ENCODE assay signal across 8 cellular contexts in genomic region chr13:27339299-27339698, GRCh38.
DNase-seq lines count a peak whose midpoint lies in the region; ATAC-seq and TF ChIP-seq lines count a peak whose summit lies in the region.

No MANE protein-coding gene starts in this region.

- H3K56ac ChIP-seq in IMR-90 (ENCODE audit: extremely low read depth, insufficient read depth, low read length), result no peak overlapping the region

- no peak overlapping the region for H2AK9ac ChIP-seq in IMR-90 (replicated peaks; ENCODE audit: low read depth, low read length, poor library complexity)

- CTCF ChIA-PET in IMR-90 (lab: Yijun Ruan, JAX), result interaction anchor here (0.6 to 1.6 kb wide), 10 partner anchors 9 to 392 kb away, joined by 3 to 11 read pairs (median 4); no protein-coding TSS in a partner anchor

- DNase-seq in stimulated activated naive CD4-positive, alpha-beta T cell (lab: John Stamatoyannopoulos, UW), result peak in 5 of 6 experiments; percentile 6 to 46 (median 39)
- DNase-seq in stimulated activated naive CD4-positive, alpha-beta T cell treated with Interleukin-2 at 50 U/mL for 16 hours (lab: John Stamatoyannopoulos, UW), result no peak
- peak; percentile 42 for DNase-seq in IMR-90
- DNase-seq in SW480 (ENCODE audit: low spot score), result peak; percentile 75
- DNase-seq in central memory CD8-positive, alpha-beta T cell (ENCODE audit: low spot score in 2 of 2), result no peak
- DNase-seq in neural progenitor cell (ENCODE audit: low spot score), result peak; percentile 63
- DNase-seq in COLO829 (ENCODE audit: low spot score), result no peak
- no peak for DNase-seq in DMS153 (lab: John Stamatoyannopoulos, UW)

- H4K20me1 ChIP-seq in IMR-90 (ENCODE audit: insufficient read depth, low read length) (no peaks in the 10 kb centered on the region), neural progenitor cell (ENCODE audit: low read depth) (no peaks in the 10 kb centered on the region)

- H3K4me3 ChIP-seq in IMR-90 (ENCODE audit: insufficient read depth, low read depth, low read length) (no peak overlapping the region), neural progenitor cell (no peak overlapping the region)

- no peaks in the 10 kb centered on the region for H3K79me2 ChIP-seq in neural progenitor cell (ENCODE audit: low read depth)

- H2BK20ac ChIP-seq in IMR-90 (ENCODE audit: low read depth, low read length), result no peak overlapping the region

- H2BK120ac ChIP-seq in IMR-90 (ENCODE audit: low read depth, low read length), result no peak overlapping the region

- no peak overlapping the region for H3K4me3 Mint-ChIP-seq in central memory CD8-positive, alpha-beta T cell
- no peak overlapping the region for H3K4me3 Mint-ChIP-seq in neural progenitor cell

- H2AFZ ChIP-seq in IMR-90 (replicated peaks; ENCODE audit: low read length, poor library complexity) (no peak overlapping the region), neural progenitor cell (replicated peaks) (no peak overlapping the region)

- no peak overlapping the region for H3K14ac ChIP-seq in IMR-90 (replicated peaks; ENCODE audit: low read depth, low read length)

- H3K36me3 ChIP-seq in IMR-90 (ENCODE audit: control insufficient read depth, insufficient read depth, low read length), result no peaks in the 10 kb centered on the region
- H3K36me3 ChIP-seq in neural progenitor cell, result no peaks in the 10 kb centered on the region

- no peaks in the 10 kb centered on the region for H3K9me3 ChIP-seq in IMR-90 (ENCODE audit: control insufficient read depth, insufficient read depth, low read length)
- H3K9me3 ChIP-seq in neural progenitor cell (ENCODE audit: low read depth), result no peaks in the 10 kb centered on the region

- no peak overlapping the region for H3K4ac ChIP-seq in IMR-90 (ENCODE audit: low read depth, low read length)

- no peaks in the 10 kb centered on the region for H3K79me1 ChIP-seq in IMR-90 (ENCODE audit: low read depth in 1 of 2, low read length in 2 of 2)

- H3K9ac ChIP-seq in IMR-90 (ENCODE audit: low read depth, low read length) (no peak overlapping the region), neural progenitor cell (no peak overlapping the region)

- dilution Hi-C loops in IMR-90 (cut with HindIII; ENCODE audit: low sequenced_read_pairs, unreplicated experiment), result no loop called here

- peak; percentile 28; the same call in 1 of the 2 replicates for ATAC-seq in IMR-90 (ENCODE audit: low read depth)
- ATAC-seq in central memory CD8-positive, alpha-beta T cell (replicated peaks; ENCODE audit: extremely low read depth, poor library complexity, severe bottlenecking), result peak; percentile 60

- H2BK5ac ChIP-seq in IMR-90 (ENCODE audit: low read depth, low read length, poor library complexity, severe bottlenecking), result no peak overlapping the region

- H3K18ac ChIP-seq in IMR-90 (ENCODE audit: low read depth, low read length), result no peak overlapping the region

- TF ChIP-seq CTCF in IMR-90 (conservative IDR thresholded peaks at IDR 0.05; ENCODE audit: low read depth, low read length) (peak; percentile 44), neural progenitor cell (IDR thresholded peaks at IDR 0.05) (peak; percentile 52)

- H3K9me1 ChIP-seq in IMR-90 (ENCODE audit: insufficient read depth, low read length), result peaks cover 5% of the 10 kb centered on the region

- H3F3A ChIP-seq in neural progenitor cell (ENCODE audit: low read depth), result no peaks in the 10 kb centered on the region

- no peaks in the 10 kb centered on the region for H3K9me3 Mint-ChIP-seq in central memory CD8-positive, alpha-beta T cell
- no peaks in the 10 kb centered on the region for H3K9me3 Mint-ChIP-seq in neural progenitor cell

- H4K91ac ChIP-seq in IMR-90 (ENCODE audit: insufficient read depth, low read depth, low read length), result no peak overlapping the region

- no peak overlapping the region for H3K27ac ChIP-seq in IMR-90 (ENCODE audit: insufficient read depth, low read length)
- no peak overlapping the region for H3K27ac ChIP-seq in neural progenitor cell

- no peak overlapping the region for H3K4me2 ChIP-seq in IMR-90 (ENCODE audit: low read depth, low read length)
- no peak overlapping the region for H3K4me2 ChIP-seq in neural progenitor cell

- POLR2A ChIA-PET in IMR-90 (lab: Charles Lee; ENCODE audit: unreplicated experiment), result no interaction called here

- intact Hi-C loops in IMR-90 (cut with micrococcal nuclease), result no loop called here

- H3K23ac ChIP-seq in IMR-90 (ENCODE audit: low read depth, low read length), result no peak overlapping the region

- H3K4me1 Mint-ChIP-seq in central memory CD8-positive, alpha-beta T cell, result no peaks in the 10 kb centered on the region
- no peaks in the 10 kb centered on the region for H3K4me1 Mint-ChIP-seq in neural progenitor cell

- TF ChIP-seq RAD21 in IMR-90 (IDR thresholded peaks at IDR 0.05; ENCODE audit: low read length), result peak; percentile 42

- no peak overlapping the region for H4K8ac ChIP-seq in IMR-90 (ENCODE audit: low read depth in 2 of 2, low read length in 2 of 2)

- H3K27me3 ChIP-seq in IMR-90 (ENCODE audit: control insufficient read depth, insufficient read depth, low read length) (no peaks in the 10 kb centered on the region; the same call in 1 of the 2 replicates), neural progenitor cell (no peaks in the 10 kb centered on the region)

- H3K4me1 ChIP-seq in IMR-90 (ENCODE audit: control insufficient read depth, insufficient read depth, low read length), result peaks cover 12% of the 10 kb centered on the region
- no peaks in the 10 kb centered on the region for H3K4me1 ChIP-seq in neural progenitor cell

- no peak for TF ChIP-seq POLR2A in IMR-90 (IDR thresholded peaks at IDR 0.05; ENCODE audit: low read depth, low read length)

- H3K27ac Mint-ChIP-seq in central memory CD8-positive, alpha-beta T cell (ENCODE audit: low read depth), result no peak overlapping the region
- H3K27ac Mint-ChIP-seq in neural progenitor cell, result no peak overlapping the region

- H3K36me3 Mint-ChIP-seq in central memory CD8-positive, alpha-beta T cell (ENCODE audit: insufficient read depth), result no peaks in the 10 kb centered on the region
- H3K36me3 Mint-ChIP-seq in neural progenitor cell, result no peaks in the 10 kb centered on the region

- peaks cover 26% of the 10 kb centered on the region for H3K27me3 Mint-ChIP-seq in central memory CD8-positive, alpha-beta T cell
- peaks cover 13% of the 10 kb centered on the region for H3K27me3 Mint-ChIP-seq in neural progenitor cell (ENCODE audit: insufficient read depth, low read depth)

- BruUV-seq in IMR-90 (replicated peaks; lab: Mats Ljungman, UMichigan), result no TSS peak

- WGBS in IMR-90 (ENCODE audit: extremely low coverage in 2 of 2, insufficient read length in 1 of 2), 2 experiments, result no CpG with 5 or more reads among the region's 6 CpGs

- in situ Hi-C loops in IMR-90 (cut with MboI; ENCODE audit: low sequenced_read_pairs), result no loop called here

- H2BK15ac ChIP-seq in IMR-90 (ENCODE audit: low read depth, low read length), result no peak overlapping the region

- no peak overlapping the region for H4K5ac ChIP-seq in IMR-90 (ENCODE audit: low read depth, low read length)

- no peak overlapping the region for H2AK5ac ChIP-seq in IMR-90 (ENCODE audit: low read depth, low read length)

TF ChIP-seq in IMR-90, 13 proteins besides CTCF, POLR2A, EP300 and RAD21:
- TF ChIP-seq CEBPB (IDR thresholded peaks at IDR 0.05; ENCODE audit: low read depth, low read length) (no peak), RFX5 (IDR thresholded peaks at IDR 0.05; ENCODE audit: low read depth, low read length) (no peak), CHD1 (IDR thresholded peaks at IDR 0.05; ENCODE audit: low read depth, low read length) (no peak), MAFK (IDR thresholded peaks at IDR 0.05; ENCODE audit: low read depth, low read length) (no peak), USF2 (IDR thresholded peaks at IDR 0.05; ENCODE audit: low read depth, low read length) (no peak), FOS (IDR thresholded peaks at IDR 0.05; ENCODE audit: low read depth, low read length) (no peak), NFE2L2 (IDR thresholded peaks at IDR 0.05; ENCODE audit: low read depth, low read length) (no peak), BHLHE40 (IDR thresholded peaks at IDR 0.05; ENCODE audit: low read depth, low read length) (no peak), SMC3 (IDR thresholded peaks at IDR 0.05; ENCODE audit: low read depth, low read length) (no peak), RCOR1 (IDR thresholded peaks at IDR 0.05; ENCODE audit: insufficient replicate concordance, low read length) (no peak), MAZ (IDR thresholded peaks at IDR 0.05; ENCODE audit: borderline replicate concordance, low read depth, low read length) (no peak), MXI1 (IDR thresholded peaks at IDR 0.05; ENCODE audit: borderline replicate concordance, low read depth, low read length) (no peak), ELK1 (IDR thresholded peaks at IDR 0.05; ENCODE audit: borderline replicate concordance, low read depth, low read length) (no peak)

Comparison
In these comparisons a context has a peak if more than half of its experiments do, and no peak if none do; other contexts are left out.
1. DNase-seq: peak in stimulated activated naive CD4-positive, alpha-beta T cell (5 of 6), IMR-90 (single experiment), SW480 (single experiment) and neural progenitor cell (single experiment); none in stimulated activated naive CD4-positive, alpha-beta T cell treated with Interleukin-2 at 50 U/mL for 16 hours (single experiment), central memory CD8-positive, alpha-beta T cell (0 of 2), COLO829 (single experiment) and DMS153 (single experiment).